ENCODE assay signal across 2 cellular contexts in genomic region chr3:14903501-14903900, GRCh38. TPM values are rescaled to one million over a fixed set of nuclear protein-coding genes. Genes with fewer than 3 reads are reported as not detected.
DNase-seq lines count a peak whose midpoint lies in the region; TF ChIP-seq lines count a peak whose summit lies in the region.
"Not testable (repeated sequence)": the region's sequence is repeated elsewhere in the genome, so short reads cannot be mapped to it uniquely, and the experiment has no call there.

No MANE protein-coding gene starts in this region.

- peaks cover 21% of the 10 kb centered on the region for H3K27me3 Mint-ChIP-seq in endothelial cell (ENCODE audit: unreplicated experiment)

- peak overlapping the region; percentile 32 for H3K4me3 Mint-ChIP-seq in endothelial cell (ENCODE audit: unreplicated experiment)

- DNase-seq in endothelial cell (ENCODE audit: low spot score): not testable (repeated sequence)

- H3K27ac Mint-ChIP-seq in endothelial cell (ENCODE audit: unreplicated experiment): not testable (repeated sequence)

- POLR2A ChIA-PET in HEK293 (lab: Yijun Ruan, JAX): not testable (repeated sequence)

- not testable (repeated sequence) for H3K36me3 ChIP-seq in HEK293 (ENCODE audit: control insufficient read depth in 2 of 2, insufficient read depth in 1 of 2, low read length in 2 of 2)

- CTCF ChIA-PET in HEK293 (lab: Yijun Ruan, JAX): not testable (repeated sequence)

- not testable (repeated sequence) for H3K4me1 ChIP-seq in HEK293 (ENCODE audit: control insufficient read depth, insufficient read depth, low read length)

- peaks cover 79% of the 10 kb centered on the region for H3K36me3 Mint-ChIP-seq in endothelial cell (ENCODE audit: low read depth, unreplicated experiment)

- H3K9me3 ChIP-seq in HEK293 (ENCODE audit: control insufficient read depth, insufficient read depth, low read depth, low read length): not testable (repeated sequence)

- not testable (repeated sequence) for TF ChIP-seq CTCF in HEK293 (tag by site-specific recombination; IDR thresholded peaks at IDR 0.05); endothelial cell (IDR thresholded peaks at IDR 0.05; ENCODE audit: unreplicated experiment)

- not testable (repeated sequence) for H3K27ac ChIP-seq in HEK293 (ENCODE audit: extremely low read depth, low read depth, low read length)

- not testable (repeated sequence) for H3K4me1 Mint-ChIP-seq in endothelial cell (ENCODE audit: unreplicated experiment)

- not testable (repeated sequence) for H3K4me3 ChIP-seq in HEK293 (ENCODE audit: low read depth, low read length)

- H3K9me3 Mint-ChIP-seq in endothelial cell (ENCODE audit: unreplicated experiment): not testable (repeated sequence)

TF ChIP-seq in HEK293, 187 proteins besides CTCF, POLR2A, EP300 and RAD21:
- peak; percentile 91 for TF ChIP-seq ZNF146 (tag by site-specific recombination; IDR thresholded peaks at IDR 0.05)

RNA-seq across cellular contexts. Expression of gene NR2C2, which starts 43.9 kb away (rescaled TPM):
- total RNA-seq in endothelial cell (ENCODE audit: unreplicated experiment): 49.1 TPM
